In genomic region chr12:43338848-43339526, GRCh38 we compare ENCODE assay signal across 8 cellular contexts.
DNase-seq lines count a peak whose midpoint lies in the region; ATAC-seq and TF ChIP-seq lines count a peak whose summit lies in the region.

No MANE protein-coding gene starts in this region.

- TF ChIP-seq CTCF in DOHH2 (IDR thresholded peaks at IDR 0.05; ENCODE audit: low read depth, low read length, poor library complexity, severe bottlenecking) (peak; percentile 37), fibroblast of villous mesenchyme (IDR thresholded peaks at IDR 0.05; ENCODE audit: insufficient read depth, low read depth, low read length) (peak; percentile 56)

- H3K36me3 ChIP-seq in DOHH2 (ENCODE audit: control insufficient read depth, low read length) = no peaks in the 10 kb centered on the region

- no peak overlapping the region for H3K4me3 ChIP-seq in DOHH2 (ENCODE audit: low read length)
- no peak overlapping the region for H3K4me3 ChIP-seq in fibroblast of villous mesenchyme (ENCODE audit: low read depth, low read length)

- H3K27ac ChIP-seq in DOHH2 (ENCODE audit: low read depth, low read length) = no peak overlapping the region

- H3K4me2 ChIP-seq in DOHH2 (ENCODE audit: low read length) = no peak overlapping the region

- peak; percentile 44 for DNase-seq in RKO (ENCODE audit: low spot score)
- peak; percentile 74 for DNase-seq in fibroblast of villous mesenchyme (ENCODE audit: low read depth)
- DNase-seq in retina = peak; percentile 45
- no peak for DNase-seq in activated effector memory CD4-positive, alpha-beta T cell treated with anti-CD3 and anti-CD28 coated beads, Interleukin-2, amount 50 U/mL, for 16 hours
- no peak for DNase-seq in activated CD4-positive, alpha-beta T cell treated with anti-CD3 and anti-CD28 coated beads for 48 hours

- H3F3A ChIP-seq in DOHH2 (ENCODE audit: control insufficient read depth, insufficient read depth) = no peaks in the 10 kb centered on the region

- H3K4me1 ChIP-seq in DOHH2 (ENCODE audit: control insufficient read depth, low read length) = no peaks in the 10 kb centered on the region

- no peaks in the 10 kb centered on the region for H3K9me2 ChIP-seq in DOHH2 (replicated peaks; ENCODE audit: control insufficient read depth, low read length)

- no peaks in the 10 kb centered on the region for H4K20me1 ChIP-seq in DOHH2 (ENCODE audit: control insufficient read depth, insufficient read depth, low read depth, low read length)

- ATAC-seq in GM21528 (IDR thresholded peaks at IDR 0.05; ENCODE audit: low FRiP score, unreplicated experiment) = peak; percentile 57
- ATAC-seq in HG03575 (IDR thresholded peaks at IDR 0.05; ENCODE audit: extremely low read depth, insufficient number of reproducible peaks, low FRiP score, unreplicated experiment) = peak; percentile 39

- no peaks in the 10 kb centered on the region for H3K79me2 ChIP-seq in DOHH2 (ENCODE audit: control insufficient read depth, low read length)

- H3K27me3 ChIP-seq in DOHH2 (ENCODE audit: control insufficient read depth, low read length) = no peaks in the 10 kb centered on the region

- H3K9me3 ChIP-seq in DOHH2 (ENCODE audit: control insufficient read depth, insufficient read depth, low read length) = no peaks in the 10 kb centered on the region

Comparison
In these comparisons a context has a peak if more than half of its experiments do, and no peak if none do; other contexts are left out.
1. DNase-seq: peak in RKO (single experiment), fibroblast of villous mesenchyme (single experiment) and retina (single experiment); none in activated effector memory CD4-positive, alpha-beta T cell treated with anti-CD3 and anti-CD28 coated beads, Interleukin-2, amount 50 U/mL, for 16 hours (single experiment) and activated CD4-positive, alpha-beta T cell treated with anti-CD3 and anti-CD28 coated beads for 48 hours (single experiment).